In genomic region chr1:39981957-39982356, GRCh38 we compare ENCODE assay signal across 13 cellular contexts. TPM values are rescaled to one million over a fixed set of nuclear protein-coding genes. Genes with fewer than 3 reads are reported as not detected.
DNase-seq lines count a peak whose midpoint lies in the region; ATAC-seq and TF ChIP-seq lines count a peak whose summit lies in the region.
"Had no signal": no experiment of that assay in that cellular context is flagged by ENCODE, and none has a peak within 500 bp of the region (broad histone marks: within the 10 kb centered on the region; RNA-seq: fewer than 3 reads in every experiment).

No MANE protein-coding gene starts in this region.

- H3K27ac ChIP-seq in Panc1 (ENCODE audit: low read length) (no peak overlapping the region), endodermal cell (ENCODE audit: low read depth, low read length) (no peak overlapping the region), vagina (no peak overlapping the region)

- H3K9me3 ChIP-seq in Panc1 (ENCODE audit: control insufficient read depth, insufficient read depth, low read depth, low read length) (no peaks in the 10 kb centered on the region), endodermal cell (ENCODE audit: control insufficient read depth, low read length) (peaks cover 6% of the 10 kb centered on the region), vagina (no peaks in the 10 kb centered on the region)

- TF ChIP-seq POLR2A in vagina (IDR thresholded peaks at IDR 0.05), result no peak

- H3K4me3 ChIP-seq in Panc1 (ENCODE audit: low read depth in 2 of 2, low read length in 2 of 2) (no peak overlapping the region), endodermal cell (ENCODE audit: low read length) (no peak overlapping the region), vagina (no peak overlapping the region)

- no TSS peak for BruUV-seq in Panc1 (replicated peaks; lab: Mats Ljungman, UMichigan)

- H3K27me3 ChIP-seq in Panc1 (ENCODE audit: control insufficient read depth, insufficient read depth, low read length), result no peaks in the 10 kb centered on the region
- no peaks in the 10 kb centered on the region for H3K27me3 ChIP-seq in endodermal cell (ENCODE audit: control insufficient read depth, insufficient read depth, low read length, poor library complexity, severe bottlenecking)
- no peaks in the 10 kb centered on the region for H3K27me3 ChIP-seq in vagina

- CTCF ChIA-PET in Panc1 (lab: Charles Lee), result no interaction called here

- no peaks in the 10 kb centered on the region for H3K36me3 Mint-ChIP-seq in endodermal cell (ENCODE audit: low read depth)
- no peaks in the 10 kb centered on the region for H3K36me3 Mint-ChIP-seq in neural crest cell (ENCODE audit: low read depth)
- H3K36me3 Mint-ChIP-seq in naive thymus-derived CD8-positive, alpha-beta T cell, result no peaks in the 10 kb centered on the region
- H3K36me3 Mint-ChIP-seq: activated naive CD8-positive, alpha-beta T cell treated with anti-CD3 and anti-CD28 coated beads for 36 hours had no signal

- DNase-seq in EH (ENCODE audit: low read depth) (peak; percentile 88), Panc1 (ENCODE audit: low read depth, low spot score) (peak; percentile 17), endodermal cell (peak; percentile 58), neural crest cell (ENCODE audit: low read depth, low spot score) (no peak), vagina (ENCODE audit: extremely low spot score in 2 of 2) (no peak), DMS53 (lab: John Stamatoyannopoulos, UW) (no peak)
- DNase-seq in naive thymus-derived CD8-positive, alpha-beta T cell, result no peak
- DNase-seq: activated naive CD8-positive, alpha-beta T cell treated with anti-CD3 and anti-CD28 coated beads for 36 hours; Karpas-422; nephron progenitor cell; stimulated activated CD4-positive, alpha-beta T cell treated with anti-CD3 and anti-CD28 coated beads, Interleukin-4, amount 100 ng/mL, for 1 hour had no signal

- H3K9me3 Mint-ChIP-seq in endodermal cell (no peaks in the 10 kb centered on the region), neural crest cell (peaks cover 3% of the 10 kb centered on the region)
- H3K9me3 Mint-ChIP-seq in naive thymus-derived CD8-positive, alpha-beta T cell, result no peaks in the 10 kb centered on the region
- H3K9me3 Mint-ChIP-seq: activated naive CD8-positive, alpha-beta T cell treated with anti-CD3 and anti-CD28 coated beads for 36 hours had no signal

- H3K4me1 ChIP-seq in Panc1 (ENCODE audit: control insufficient read depth, insufficient read depth, low read length) (no peaks in the 10 kb centered on the region), endodermal cell (ENCODE audit: control insufficient read depth, insufficient read depth, low read length) (no peaks in the 10 kb centered on the region), vagina (peaks cover 7% of the 10 kb centered on the region)

- intact Hi-C loops in Panc1 (cut with micrococcal nuclease; ENCODE audit: unreplicated experiment), result no loop called here
- intact Hi-C loops in vagina (cut with DNase I), result no loop called here

- no peak overlapping the region for H3K27ac Mint-ChIP-seq in endodermal cell
- H3K27ac Mint-ChIP-seq in neural crest cell (ENCODE audit: unreplicated experiment), result peak overlapping the region; percentile 11
- H3K27ac Mint-ChIP-seq in naive thymus-derived CD8-positive, alpha-beta T cell, result peak overlapping the region in 1 of 10 donors; percentile 68
- H3K27ac Mint-ChIP-seq: activated naive CD8-positive, alpha-beta T cell treated with anti-CD3 and anti-CD28 coated beads for 36 hours; nephron progenitor cell had no signal

- in situ Hi-C loops in Panc1 (cut with HindIII; ENCODE audit: low pct_unique_long_range_greater_than_20kb, low sequenced_read_pairs), result no loop called here

- H3K9ac ChIP-seq in endodermal cell (ENCODE audit: extremely low read depth, low read length, poor library complexity, severe bottlenecking), result no peak overlapping the region

- TF ChIP-seq CTCF in Panc1 (IDR thresholded peaks at IDR 0.05) (no peak), endodermal cell (conservative IDR thresholded peaks at IDR 0.05) (no peak), neural crest cell (conservative IDR thresholded peaks at IDR 0.05) (no peak), vagina (IDR thresholded peaks at IDR 0.05) (no peak)

- H3K27me3 Mint-ChIP-seq in endodermal cell (ENCODE audit: insufficient read depth), result peaks cover 2% of the 10 kb centered on the region
- H3K27me3 Mint-ChIP-seq in neural crest cell (ENCODE audit: low read depth), result no peaks in the 10 kb centered on the region
- peaks cover 0 to 2% (median 0%) of the 10 kb centered on the region in 5 donors for H3K27me3 Mint-ChIP-seq in naive thymus-derived CD8-positive, alpha-beta T cell
- H3K27me3 Mint-ChIP-seq: activated naive CD8-positive, alpha-beta T cell treated with anti-CD3 and anti-CD28 coated beads for 36 hours had no signal

- H3K4me1 Mint-ChIP-seq in endodermal cell (peaks cover 18% of the 10 kb centered on the region), neural crest cell (peaks cover 21% of the 10 kb centered on the region)
- peaks cover 0 to 4% (median 0%) of the 10 kb centered on the region in 4 donors for H3K4me1 Mint-ChIP-seq in naive thymus-derived CD8-positive, alpha-beta T cell
- H3K4me1 Mint-ChIP-seq: activated naive CD8-positive, alpha-beta T cell treated with anti-CD3 and anti-CD28 coated beads for 36 hours had no signal

- WGBS in endodermal cell (ENCODE audit: insufficient coverage in 1 of 2, insufficient read length in 1 of 2), 2 experiments, result 73 to 74% methylated on average over 2 of the region's 2 CpGs

- POLR2A ChIA-PET in Panc1 (lab: Charles Lee), result no interaction called here
- POLR2A ChIA-PET in naive thymus-derived CD8-positive, alpha-beta T cell (lab: Charles Lee), result no interaction called here

- peak; percentile 60; the same call in 1 of the 2 replicates for ATAC-seq in Panc1
- no peak for ATAC-seq in HG03354 (IDR thresholded peaks at IDR 0.05; ENCODE audit: poor library complexity, severe bottlenecking, unreplicated experiment)
- ATAC-seq in naive thymus-derived CD8-positive, alpha-beta T cell, result no peak
- ATAC-seq: activated CD4-positive, CD25-positive, alpha-beta regulatory T cell treated with anti-CD3 and anti-CD28 coated beads, Interleukin-2, amount 50 U/mL, for 24 hours had no signal

- H3K4me3 Mint-ChIP-seq in endodermal cell, result no peak overlapping the region
- H3K4me3 Mint-ChIP-seq in neural crest cell, result no peak overlapping the region
- no peak overlapping the region for H3K4me3 Mint-ChIP-seq in naive thymus-derived CD8-positive, alpha-beta T cell
- H3K4me3 Mint-ChIP-seq: activated naive CD8-positive, alpha-beta T cell treated with anti-CD3 and anti-CD28 coated beads for 36 hours; nephron progenitor cell had no signal

- no peaks in the 10 kb centered on the region for H3K36me3 ChIP-seq in Panc1 (ENCODE audit: control insufficient read depth, insufficient read depth, low read length)
- no peaks in the 10 kb centered on the region for H3K36me3 ChIP-seq in endodermal cell (ENCODE audit: control insufficient read depth, insufficient read depth, low read length)
- H3K36me3 ChIP-seq in vagina, result no peaks in the 10 kb centered on the region

RNA-seq across cellular contexts. Expression of gene MFSD2A, which starts 27.0 kb away (rescaled TPM):
- total RNA-seq in Panc1 (2021; ENCODE audit: unreplicated experiment), result 1.2 TPM
- polyA plus RNA-seq in Panc1 (2012; ENCODE audit: insufficient read length), result 0.71 TPM
- 1 to 10 TPM; 6.3 to 8.5 TPM for total RNA-seq in endodermal cell
- 20.2 TPM for polyA plus RNA-seq in endodermal cell (2013, experiment 1 of 2)
- polyA plus RNA-seq in endodermal cell (2013, experiment 2 of 2), result 21.5 TPM
- total RNA-seq in neural crest cell, result 20.9 and 23.8 TPM in 2 replicates
- total RNA-seq in vagina, result 56.0 TPM
- 1 to 10 TPM in 1 of 2 experiments, under 1 TPM in 1; 0.81 to 1.4 TPM for total RNA-seq in naive thymus-derived CD8-positive, alpha-beta T cell
- polyA plus RNA-seq in naive thymus-derived CD8-positive, alpha-beta T cell, result under 1 TPM in 1 of 3 donors, not detected in 2; 0.22 TPM

RNA-seq across cellular contexts. Expression of gene CAP1, which starts 58.6 kb away (rescaled TPM):
- total RNA-seq in Panc1 (2021; ENCODE audit: unreplicated experiment) (463 TPM), endodermal cell (100 to 1,000 TPM; 260 to 287 TPM), neural crest cell (213 TPM in 2 replicates), vagina (206 TPM)
- polyA plus RNA-seq in Panc1 (2012; ENCODE audit: insufficient read length), result 319 TPM
- polyA plus RNA-seq in endodermal cell (2013, experiment 1 of 2), result 201 TPM
- polyA plus RNA-seq in endodermal cell (2013, experiment 2 of 2), result 190 TPM
- total RNA-seq in naive thymus-derived CD8-positive, alpha-beta T cell, result 100 to 1,000 TPM; 313 to 314 TPM
- polyA plus RNA-seq in naive thymus-derived CD8-positive, alpha-beta T cell, result 100 to 1,000 TPM; 610 to 675 (median 672) TPM

Comparison
In these comparisons a context has a peak if more than half of its experiments do, and no peak if none do; other contexts are left out.
1. DNase-seq: peak in EH (single experiment), Panc1 (single experiment) and endodermal cell (single experiment); none in neural crest cell (single experiment), vagina (0 of 2), naive thymus-derived CD8-positive, alpha-beta T cell (0 of 10) and DMS53 (single experiment).